In the genomic region with DNA sequence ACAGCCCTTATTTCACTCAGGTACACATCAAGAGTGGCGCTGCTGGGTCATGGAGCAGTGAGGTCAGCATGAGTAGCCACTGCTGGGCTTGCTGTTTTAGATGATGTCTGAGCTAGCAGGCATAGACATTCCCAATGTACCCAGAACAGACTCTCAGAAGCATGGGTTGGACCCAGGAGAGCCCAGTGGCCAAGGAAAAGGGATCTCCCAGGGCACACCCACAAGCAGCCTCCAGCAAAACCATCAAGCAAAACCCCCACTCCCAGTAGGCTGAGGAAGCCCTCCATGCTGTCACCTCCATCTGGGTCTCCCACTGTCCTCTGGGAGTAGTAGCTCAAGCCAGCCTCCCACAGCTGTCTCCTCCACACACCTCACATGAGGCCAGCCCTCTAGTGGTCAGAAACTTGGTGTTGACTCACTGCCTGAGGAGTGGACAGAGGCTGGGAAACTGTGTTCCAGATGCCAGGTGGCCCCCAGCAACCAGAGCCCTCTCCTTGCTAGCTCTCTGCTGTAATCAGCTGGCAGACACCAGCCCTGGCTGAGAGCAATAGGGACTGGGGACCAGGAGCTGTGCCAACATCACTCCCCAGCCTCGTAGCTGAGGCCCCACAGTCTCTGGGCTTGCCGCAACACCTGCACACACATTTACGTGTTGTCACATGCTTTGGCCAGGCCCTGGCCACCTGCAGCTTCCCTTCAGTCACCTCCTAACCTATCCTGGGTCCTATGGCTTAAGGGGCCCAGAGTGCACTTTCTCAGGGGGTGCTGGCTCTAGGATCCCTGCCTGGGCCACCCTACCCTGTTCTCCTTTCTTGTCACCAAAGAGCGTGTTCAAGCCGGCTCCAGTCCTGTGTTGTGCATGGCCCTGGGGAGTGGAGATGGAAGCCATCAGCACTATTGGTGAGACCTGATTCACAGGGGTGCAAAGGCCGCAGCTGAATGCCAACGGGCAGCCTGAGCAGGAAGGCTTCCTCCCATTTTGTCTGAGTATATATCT, we compare ENCODE assay signal across 7 cellular contexts. TPM values are rescaled to one million over a fixed set of nuclear protein-coding genes. Genes with fewer than 3 reads are reported as not detected.
DNase-seq lines count a peak whose midpoint lies in the region; ATAC-seq and TF ChIP-seq lines count a peak whose summit lies in the region.

No MANE protein-coding gene starts in this region.

- DNase-seq in EL, result peak; percentile 88
- DNase-seq in RWPE1 (ENCODE audit: low spot score), result peak; percentile 58
- DNase-seq in dorsolateral prefrontal cortex, result peak in 4 of 10 donors; percentile 46 to 61 (median 55)
- peak; percentile 16 for DNase-seq in midbrain (lab: John Stamatoyannopoulos, UW)

- intact Hi-C loops in dorsolateral prefrontal cortex (cut with DNase I), result no loop called here

- TF ChIP-seq CTCF in KMS-11 (conservative IDR thresholded peaks at IDR 0.05; ENCODE audit: low read depth, low read length) (peak; percentile 40; the same call in 1 of the 2 replicates), RWPE1 (conservative IDR thresholded peaks at IDR 0.05; ENCODE audit: low read depth) (peak; percentile 77), dorsolateral prefrontal cortex (IDR thresholded peaks at IDR 0.05 in 54 of 56, conservative IDR thresholded peaks at IDR 0.05 in 2 of 56; ENCODE audit: low read depth in 1 of 56, partially characterized antibody in 56 of 56) (peak in 55 of 56 donors; percentile 21 to 73 (median 56))

- H4K20me1 ChIP-seq in KMS-11 (ENCODE audit: insufficient read depth), result no peaks in the 10 kb centered on the region

- H3K79me2 ChIP-seq in KMS-11 (ENCODE audit: insufficient read depth, low read depth), result no peaks in the 10 kb centered on the region

- H3K4me3 ChIP-seq in KMS-11 (IDR thresholded peaks at IDR 0.05; ENCODE audit: insufficient read depth, low read depth, low read length), result no peak overlapping the region
- no peak overlapping the region for H3K4me3 ChIP-seq in dorsolateral prefrontal cortex

- POLR2A ChIA-PET in RWPE1 (lab: Yijun Ruan, JAX; ENCODE audit: low non-redundant PET), result interaction anchor here (0.6 to 1.2 kb wide), 5 partner anchors 9 to 375 kb away, joined by 3 to 6 read pairs (median 4); no protein-coding TSS in a partner anchor

- H3K36me3 ChIP-seq in KMS-11 (ENCODE audit: insufficient read depth), result no peaks in the 10 kb centered on the region

- H3K27ac ChIP-seq in KMS-11 (no peak overlapping the region), RWPE1 (peak overlapping the region; percentile 96), dorsolateral prefrontal cortex (peak overlapping the region in 56 of 59 donors; percentile 3 to 100 (median 98))

- peaks cover 12% of the 10 kb centered on the region for H3K4me1 ChIP-seq in KMS-11 (ENCODE audit: low read depth, poor library complexity, severe bottlenecking)

- no peak overlapping the region for H3K9ac ChIP-seq in KMS-11

- H2AFZ ChIP-seq in KMS-11 (ENCODE audit: low read depth), result no peak overlapping the region; the same call in 1 of the 2 replicates

- no peak overlapping the region for H3K4me2 ChIP-seq in KMS-11

- CTCF ChIA-PET in RWPE1 (lab: Yijun Ruan, JAX), result interaction anchor here (0.6 to 3.1 kb wide), 14 partner anchors 9 to 548 kb away, joined by 3 to 17 read pairs (median 4); partner anchors contain the start of gene CDC25B

- no peaks in the 10 kb centered on the region for H3K27me3 ChIP-seq in KMS-11 (ENCODE audit: insufficient read depth, low read depth)
- no peaks in the 10 kb centered on the region for H3K27me3 ChIP-seq in dorsolateral prefrontal cortex

- ATAC-seq in GM19455 (IDR thresholded peaks at IDR 0.05; ENCODE audit: unreplicated experiment), result no peak
- ATAC-seq in GM21390 (IDR thresholded peaks at IDR 0.05; ENCODE audit: unreplicated experiment), result no peak

RNA-seq across cellular contexts. Expression of gene AP5S1, which starts 1.9 kb away (rescaled TPM):
- 10 to 100 TPM in 119 of 120 experiments, 1 to 10 TPM in 1; 9.8 to 22.0 (median 15.9) TPM for total RNA-seq in dorsolateral prefrontal cortex

RNA-seq across cellular contexts. Expression of gene CDC25B, which starts 22.3 kb away (rescaled TPM):
- 10 to 100 TPM; 30.5 to 72.6 (median 46.2) TPM for total RNA-seq in dorsolateral prefrontal cortex

RNA-seq across cellular contexts. Expression of gene MAVS, which starts 28.2 kb away (rescaled TPM):
- total RNA-seq in dorsolateral prefrontal cortex, result 10 to 100 TPM; 17.4 to 50.9 (median 25.6) TPM

RNA-seq across cellular contexts. Expression of gene CENPB, which starts 31.9 kb away (rescaled TPM):
- 100 to 1,000 TPM in 20 of 120 experiments, 10 to 100 TPM in 100; 53.5 to 178 (median 74.0) TPM for total RNA-seq in dorsolateral prefrontal cortex

RNA-seq across cellular contexts. Expression of gene SPEF1, which starts 37.2 kb away (rescaled TPM):
- 10 to 100 TPM in 3 of 120 experiments, 1 to 10 TPM in 117; 2.0 to 11.0 (median 5.3) TPM for total RNA-seq in dorsolateral prefrontal cortex
